ENCODE assay signal across 8 cellular contexts in genomic region chr4:171813195-171813955, GRCh38. TPM values are rescaled to one million over a fixed set of nuclear protein-coding genes. Genes with fewer than 3 reads are reported as not detected.
DNase-seq lines count a peak whose midpoint lies in the region; ATAC-seq and TF ChIP-seq lines count a peak whose summit lies in the region.

TSS of gene GALNTL6 (plus strand) at chr4:171813404.

- TF ChIP-seq POLR2A in uterus (IDR thresholded peaks at IDR 0.05): no peak

- H3K27ac ChIP-seq in SJSA1 (no peak within 1 kb of the TSS), uterus (no peak within 1 kb of the TSS)

- intact Hi-C loops in uterus (cut with DNase I; ENCODE audit: low total_unique reads): no loop called here

- H3K36me3 ChIP-seq in SJSA1 (no peaks in the 10 kb centered on the region), uterus (no peaks in the 10 kb centered on the region)

- ATAC-seq in GM21526 (IDR thresholded peaks at IDR 0.05; ENCODE audit: low FRiP score, unreplicated experiment) (peak; percentile 59), HG03196 (IDR thresholded peaks at IDR 0.05; ENCODE audit: unreplicated experiment) (no peak), HG03439 (IDR thresholded peaks at IDR 0.05; ENCODE audit: unreplicated experiment) (no peak)

- 0 out of 2 replicates have a peak, but pooled peaks cover 11% of the 10 kb centered on the region for H3K27me3 ChIP-seq in SJSA1 (replicated peaks)
- H3K27me3 ChIP-seq in uterus: peaks cover 0 to 11% of the 10 kb centered on the region in 2 donors

- TF ChIP-seq CTCF in uterus (IDR thresholded peaks at IDR 0.05): no peak

- H3K4me1 ChIP-seq in SJSA1 (replicated peaks): no peaks in the 10 kb centered on the region
- no peaks in the 10 kb centered on the region for H3K4me1 ChIP-seq in uterus

- H3K4me3 ChIP-seq in SJSA1 (peak within 1 kb of the TSS; percentile 23; the same call in 1 of the 2 replicates), skeletal muscle cell (ENCODE audit: low read depth, low read length) (peak within 1 kb of the TSS; percentile 44), uterus (no peak within 1 kb of the TSS)

- no peaks in the 10 kb centered on the region for H3K9me3 ChIP-seq in SJSA1 (replicated peaks)
- H3K9me3 ChIP-seq in uterus: no peaks in the 10 kb centered on the region

- DNase-seq in AG08396 (ENCODE audit: low spot score) (peak; percentile 27), SJSA1 (ENCODE audit: low read depth in 1 of 2, low spot score in 2 of 2) (peak in 1 of 2 experiments; percentile 7), glomerular visceral epithelial cell (ENCODE audit: extremely low spot score) (peak; percentile 59), skeletal muscle cell (ENCODE audit: low read depth) (no peak), uterus (no peak)

RNA-seq across cellular contexts. Expression of gene GALNTL6, which starts in this region (rescaled TPM):
- 0.08 TPM in 1 of 2 replicates, not detected in the other for total RNA-seq in SJSA1 (2014; rRNA removed; shearing (Covaris generic))
- 1 to 10 TPM in 1 of 4 donors, not detected in 3; 2.6 TPM for total RNA-seq in uterus

Comparison
In these comparisons a context has a peak if more than half of its experiments do, and no peak if none do; other contexts are left out.
1. DNase-seq: peak in AG08396 (single experiment) and glomerular visceral epithelial cell (single experiment); none in skeletal muscle cell (single experiment) and uterus (0 of 2).
2. H3K4me3 ChIP-seq: peak in SJSA1 (single experiment) and skeletal muscle cell (single experiment); none in uterus (0 of 2).